ENCODE assay signal across 1 cellular context in genomic region chr1:186375152-186375928, GRCh38.
TF ChIP-seq lines count a peak whose summit lies in the region.

Gene ODR4, plus strand, starts transcription at chr1:186375838. Its CDS starts 3,948 bp downstream, at chr1:186379786.
Gene TPR, minus strand, starts transcription at chr1:186375253. Its CDS starts 225 bp downstream, at chr1:186375028.

TF ChIP-seq in HepG2, 621 proteins besides CTCF, POLR2A, EP300 and RAD21 (continued from another document and continues in another):
- TF ChIP-seq ZKSCAN1 (IDR thresholded peaks at IDR 0.05; ENCODE audit: low read length) (0 out of 2 replicates have a peak, but pooled peaks have one; percentile 33), ZNF883 (CRISPR knock-in tag; IDR thresholded peaks at IDR 0.05; ENCODE audit: not compliant biosample characterization) (no peak), NFAT5 (CRISPR knock-in tag; IDR thresholded peaks at IDR 0.05) (no peak), GLI4 (CRISPR knock-in tag; IDR thresholded peaks at IDR 0.05; ENCODE audit: borderline replicate concordance) (no peak), NFE2L1 (CRISPR knock-in tag; IDR thresholded peaks at IDR 0.05; ENCODE audit: borderline replicate concordance) (no peak), FOXP4 (CRISPR knock-in tag; IDR thresholded peaks at IDR 0.05) (no peak), ZC3H4 (CRISPR knock-in tag; IDR thresholded peaks at IDR 0.05; ENCODE audit: borderline replicate concordance) (no peak), CREB3 (CRISPR knock-in tag; IDR thresholded peaks at IDR 0.05) (no peak), UBTF (CRISPR knock-in tag; IDR thresholded peaks at IDR 0.05) (peak; percentile 80), ZFP36L2 (CRISPR knock-in tag; IDR thresholded peaks at IDR 0.05) (no peak), ZNF674 (CRISPR knock-in tag; IDR thresholded peaks at IDR 0.05; ENCODE audit: low read depth) (no peak), ZBTB21 (CRISPR knock-in tag; IDR thresholded peaks at IDR 0.05) (no peak; the same call in 1 of the 2 replicates), POLR2G (IDR thresholded peaks at IDR 0.05; ENCODE audit: low read depth, low read length) (peak; percentile 75), REPIN1 (CRISPR knock-in tag; IDR thresholded peaks at IDR 0.05; ENCODE audit: borderline replicate concordance, low read depth) (peak; percentile 80; the same call in 1 of the 2 replicates), AHDC1 (CRISPR knock-in tag; IDR thresholded peaks at IDR 0.05; ENCODE audit: borderline replicate concordance) (no peak), ZNF232 (CRISPR knock-in tag; IDR thresholded peaks at IDR 0.05; ENCODE audit: borderline replicate concordance) (peak; percentile 28; the same call in 1 of the 2 replicates), THRA (CRISPR knock-in tag; IDR thresholded peaks at IDR 0.05; ENCODE audit: borderline replicate concordance) (no peak; the same call in 1 of the 2 replicates), MIER2 (CRISPR knock-in tag; IDR thresholded peaks at IDR 0.05) (no peak), ZNF367 (CRISPR knock-in tag; IDR thresholded peaks at IDR 0.05; ENCODE audit: borderline replicate concordance) (no peak), REL (CRISPR knock-in tag; conservative IDR thresholded peaks at IDR 0.05) (no peak), SYNCRIP (IDR thresholded peaks at IDR 0.05; ENCODE audit: insufficient read depth, low read depth, low read length) (no peak), KDM1A (CRISPR knock-in tag; IDR thresholded peaks at IDR 0.05) (no peak), NFKBIZ (CRISPR knock-in tag; IDR thresholded peaks at IDR 0.05) (no peak; the same call in 1 of the 2 replicates), ZNF7 (CRISPR knock-in tag; IDR thresholded peaks at IDR 0.05) (no peak), PATZ1 (CRISPR knock-in tag; IDR thresholded peaks at IDR 0.05) (peak; percentile 75), YY1 (IDR thresholded peaks at IDR 0.05; ENCODE audit: insufficient read depth, insufficient replicate concordance, low read depth, low read length) (peak; percentile 87), ZSCAN29 (CRISPR knock-in tag; conservative IDR thresholded peaks at IDR 0.05) (peak; percentile 60; the same call in 1 of the 2 replicates), ZNF253 (CRISPR knock-in tag; IDR thresholded peaks at IDR 0.05; ENCODE audit: borderline replicate concordance) (no peak; the same call in 1 of the 2 replicates), PHF21A (CRISPR knock-in tag; IDR thresholded peaks at IDR 0.05) (peak; percentile 86), SMAD9 (CRISPR knock-in tag; IDR thresholded peaks at IDR 0.05) (no peak), PAX8 (CRISPR knock-in tag; IDR thresholded peaks at IDR 0.05; ENCODE audit: borderline replicate concordance) (no peak), BRCA1 (CRISPR knock-in tag; IDR thresholded peaks at IDR 0.05) (peak; percentile 34; the same call in 1 of the 2 replicates), ZNF660 (CRISPR knock-in tag; IDR thresholded peaks at IDR 0.05; ENCODE audit: borderline replicate concordance, low read depth) (no peak), ZNF800 (CRISPR knock-in tag; IDR thresholded peaks at IDR 0.05) (peak; percentile 31; the same call in 1 of the 2 replicates), SMARCC2 (IDR thresholded peaks at IDR 0.05) (no peak)
